Comparison of ENCODE assay signal across 8 cellular contexts in genomic region chr14:61355892-61356325, GRCh38. TPM values are rescaled to one million over a fixed set of nuclear protein-coding genes. Genes with fewer than 3 reads are reported as not detected.
A peak's percentile ranks its signal among the peaks of the same experiment; 100 is the strongest.
DNase-seq lines count a peak whose midpoint lies in the region; ATAC-seq and TF ChIP-seq lines count a peak whose summit lies in the region.

No MANE protein-coding gene starts in this region.

- POLR2A ChIA-PET in PC-9 (lab: Charles Lee; ENCODE audit: unreplicated experiment) (interaction anchor here (1.0 kb wide), 1 partner anchor 13 kb away, joined by 4 read pairs; no protein-coding TSS in a partner anchor), MCF 10A (lab: Yijun Ruan, JAX) (interaction anchor here (0.5 to 1.3 kb wide), 4 partner anchors 10 to 90 kb away, joined by 3 to 7 read pairs (median 4); no protein-coding TSS in a partner anchor)

- H3K36me3 Mint-ChIP-seq in MCF 10A (ENCODE audit: insufficient read depth, unreplicated experiment): no peaks in the 10 kb centered on the region

- peaks cover 92% of the 10 kb centered on the region for H3K79me2 ChIP-seq in PC-9 (ENCODE audit: low read depth)

- no peaks in the 10 kb centered on the region for H3K27me3 ChIP-seq in PC-9 (ENCODE audit: insufficient read depth, low read depth)
- H3K27me3 ChIP-seq in left lung: no peaks in the 10 kb centered on the region

- no peaks in the 10 kb centered on the region for H4K20me1 ChIP-seq in PC-9 (ENCODE audit: insufficient read depth)

- ATAC-seq in left lung (peak; percentile 91), HG03439 (IDR thresholded peaks at IDR 0.05; ENCODE audit: unreplicated experiment) (no peak), GM21390 (IDR thresholded peaks at IDR 0.05; ENCODE audit: unreplicated experiment) (no peak)

- peaks cover 22% of the 10 kb centered on the region for H3F3A ChIP-seq in PC-9 (ENCODE audit: insufficient read depth, low read depth)

- H3K27me3 Mint-ChIP-seq in MCF 10A (ENCODE audit: insufficient read depth, unreplicated experiment): no peaks in the 10 kb centered on the region

- H3K36me3 ChIP-seq in PC-9 (ENCODE audit: low read depth): no peaks in the 10 kb centered on the region
- no peaks in the 10 kb centered on the region for H3K36me3 ChIP-seq in left lung

- H3K9me2 ChIP-seq in PC-9 (ENCODE audit: insufficient read depth): no peaks in the 10 kb centered on the region

- 0 out of 2 replicates have a peak overlapping the region, but pooled peaks have one; percentile 30 for H2AFZ ChIP-seq in PC-9

- BruUV-seq in PC-9 (replicated peaks; lab: Mats Ljungman, UMichigan) (no TSS peak), MCF 10A (replicated peaks; lab: Mats Ljungman, UMichigan) (no TSS peak)

- peak overlapping the region; percentile 84 for H3K4me2 ChIP-seq in PC-9

- intact Hi-C loops in PC-9 (cut with micrococcal nuclease; ENCODE audit: unreplicated experiment) (loop anchor here (1.0 kb wide), 5 partner anchors 12 to 83 kb away; no protein-coding TSS in a partner anchor), MCF 10A (cut with micrococcal nuclease) (no loop called here), left lung (cut with DNase I) (no loop called here)

- H3K4me1 ChIP-seq in PC-9 (replicated peaks; ENCODE audit: insufficient read depth) (peaks cover 65% of the 10 kb centered on the region), left lung (peaks cover 6 to 41% of the 10 kb centered on the region in 2 donors)

- H3K9me3 Mint-ChIP-seq in MCF 10A (ENCODE audit: unreplicated experiment): no peaks in the 10 kb centered on the region

- TF ChIP-seq CTCF in PC-9 (conservative IDR thresholded peaks at IDR 0.05) (no peak), MCF 10A (IDR thresholded peaks at IDR 0.05; ENCODE audit: unreplicated experiment) (no peak), left lung (IDR thresholded peaks at IDR 0.05) (no peak)

- CTCF ChIA-PET in PC-9 (lab: Charles Lee) (interaction anchor here (0.6 kb wide), 2 partner anchors 87 to 95 kb away, joined by 5 to 7 read pairs; no protein-coding TSS in a partner anchor), MCF 10A (lab: Yijun Ruan, JAX) (no interaction called here)

- DNase-seq in DMS53 (lab: John Stamatoyannopoulos, UW) (peak; percentile 94), PC-9 (peak; percentile 94 to 100), MCF 10A (ENCODE audit: unreplicated experiment) (peak; percentile 96), left lung (peak in 1 of 2 donors; percentile 65), ureter (ENCODE audit: low spot score) (peak; percentile 87), Ammon's horn (ENCODE audit: low spot score) (no peak)

- H3K9me3 ChIP-seq in PC-9 (ENCODE audit: insufficient read depth, low read depth): no peaks in the 10 kb centered on the region
- no peaks in the 10 kb centered on the region for H3K9me3 ChIP-seq in left lung

- H3K4me3 Mint-ChIP-seq in MCF 10A (ENCODE audit: unreplicated experiment): peak overlapping the region; percentile 62

- H3K27ac Mint-ChIP-seq in MCF 10A (ENCODE audit: low read depth, unreplicated experiment): peak overlapping the region; percentile 82

- H3K4me1 Mint-ChIP-seq in MCF 10A (ENCODE audit: insufficient read depth, unreplicated experiment): peaks cover 27% of the 10 kb centered on the region

- peak overlapping the region; percentile 95 for H3K27ac ChIP-seq in PC-9
- peak overlapping the region; percentile 29 to 67 for H3K27ac ChIP-seq in left lung

- H3K4me3 ChIP-seq in PC-9 (peak overlapping the region; percentile 48; the same call in 1 of the 2 replicates), left lung (no peak overlapping the region)

RNA-seq across cellular contexts. Expression of gene PRKCH, which starts 34.5 kb away (rescaled TPM):
- total RNA-seq in PC-9 (2021) (32.4 and 49.8 TPM in 2 replicates), MCF 10A (2022) (10.4 and 12.4 TPM in 2 replicates), left lung (10 to 100 TPM; 35.2 to 48.8 TPM), ureter (90.2 TPM)
